Comparison of ENCODE assay signal across 11 cellular contexts in genomic region chr19:13859361-13859880, GRCh38. TPM values are rescaled to one million over a fixed set of nuclear protein-coding genes. Genes with fewer than 3 reads are reported as not detected.
DNase-seq lines count a peak whose midpoint lies in the region; ATAC-seq, FAIRE-seq and TF ChIP-seq lines count a peak whose summit lies in the region.
"Had no signal": no experiment of that assay in that cellular context is flagged by ENCODE, and none has a peak within 500 bp of the region (broad histone marks: within the 10 kb centered on the region; RNA-seq: fewer than 3 reads in every experiment).

No MANE protein-coding gene starts in this region.

- H4K91ac ChIP-seq in H1 (replicated peaks; ENCODE audit: insufficient read length, low read length), result no peak overlapping the region

- DNase-seq in activated CD8-positive, alpha-beta T cell treated with anti-CD3 and anti-CD28 coated beads for 36 hours, result no peak
- DNase-seq in activated CD8-positive, alpha-beta T cell treated with anti-CD3 and anti-CD28 coated beads, Interleukin-2, amount 10 ng/mL, durations not matched to agents 7 days and 5 days, result no peak
- DNase-seq in OCI-LY7 (ENCODE audit: low spot score), result no peak
- DNase-seq in H1 (ENCODE audit: low read depth in 1 of 2, low spot score in 2 of 2), result no peak
- DNase-seq in suprapubic skin (ENCODE audit: low spot score in 2 of 2), result no peak
- DNase-seq in stomach, result no peak
- no peak for DNase-seq in uterus
- DNase-seq: naive thymus-derived CD4-positive, alpha-beta T cell; NCI-H1436 treated with DMSO at 0.1 percent for 48 hours had no signal

- ATAC-seq in activated CD8-positive, alpha-beta T cell treated with anti-CD3 and anti-CD28 coated beads for 36 hours, result no peak
- no peak for ATAC-seq in activated CD8-positive, alpha-beta T cell treated with anti-CD3 and anti-CD28 coated beads, Interleukin-2, amount 10 ng/mL, durations not matched to agents 7 days and 5 days
- ATAC-seq in HG03135 (IDR thresholded peaks at IDR 0.05; ENCODE audit: unreplicated experiment), result no peak
- ATAC-seq: naive thymus-derived CD4-positive, alpha-beta T cell had no signal

- no peak overlapping the region for H2AK5ac ChIP-seq in H1 (ENCODE audit: low read depth, low read length)

- H3K9me3 ChIP-seq in OCI-LY7 (ENCODE audit: low read length), result no peaks in the 10 kb centered on the region
- no peaks in the 10 kb centered on the region for H3K9me3 ChIP-seq in H1 (ENCODE audit: insufficient read depth in 2 of 2, low read depth in 1 of 2, low read length in 1 of 2)
- H3K9me3 ChIP-seq in suprapubic skin, result no peaks in the 10 kb centered on the region
- no peaks in the 10 kb centered on the region for H3K9me3 ChIP-seq in stomach
- no peaks in the 10 kb centered on the region for H3K9me3 ChIP-seq in uterus

- H3K4me2 ChIP-seq in OCI-LY7 (ENCODE audit: low read length) (no peak overlapping the region), H1 (ENCODE audit: insufficient read depth in 1 of 2, low read depth in 2 of 2, low read length in 2 of 2) (no peak overlapping the region)

- H2BK12ac ChIP-seq in H1 (ENCODE audit: low read depth, low read length), result no peak overlapping the region

- H3K79me1 ChIP-seq in H1 (ENCODE audit: low read depth, low read length), result no peaks in the 10 kb centered on the region

- H4K20me1 ChIP-seq in OCI-LY7 (ENCODE audit: insufficient read depth, low read length) (no peaks in the 10 kb centered on the region), H1 (replicated peaks in 1 of 2; ENCODE audit: control insufficient read depth in 1 of 2, insufficient read depth in 2 of 2, low read length in 2 of 2) (peaks cover 0 to 2% of the 10 kb centered on the region in 2 experiments)

- H3K27me3 Mint-ChIP-seq in activated CD8-positive, alpha-beta T cell treated with anti-CD3 and anti-CD28 coated beads for 36 hours, result peaks cover 9% of the 10 kb centered on the region
- H3K27me3 Mint-ChIP-seq in activated CD8-positive, alpha-beta T cell treated with anti-CD3 and anti-CD28 coated beads, Interleukin-2, amount 10 ng/mL, durations not matched to agents 7 days and 5 days (ENCODE audit: low read depth), result peaks cover 9% of the 10 kb centered on the region

- TF ChIP-seq EP300 in H1 (IDR thresholded peaks at IDR 0.05; ENCODE audit: borderline replicate concordance in 1 of 2, low read depth in 2 of 2, low read length in 2 of 2), result no peak
- TF ChIP-seq EP300 in suprapubic skin (IDR thresholded peaks at IDR 0.05), result no peak
- TF ChIP-seq EP300 in stomach (IDR thresholded peaks at IDR 0.05), result no peak

- H3K18ac ChIP-seq in H1 (ENCODE audit: extremely low read depth, low read length), result no peak overlapping the region

- H3K23ac ChIP-seq in H1 (ENCODE audit: insufficient read length), result no peak overlapping the region

- WGBS in H1 (ENCODE audit: extremely low coverage in 1 of 2, insufficient coverage in 1 of 2, insufficient read length in 1 of 2, insufficient replicate concordance in 2 of 2, low coverage in 1 of 2, low lambda C conversion rate in 2 of 2, missing lambda C conversion rate in 1 of 2), 2 experiments, result 89 to 100% methylated on average over 1 to 3 of the region's 3 CpGs
- WGBS in suprapubic skin, result 91% methylated on average over 3 of the region's 3 CpGs
- WGBS in stomach, 5 donors, result 91 to 99% (median 97%) methylated on average over 3 of the region's 3 CpGs

- H3K4me3 ChIP-seq in OCI-LY7 (ENCODE audit: low read depth, low read length, poor library complexity, severe bottlenecking), result no peak overlapping the region
- H3K4me3 ChIP-seq in H1 (ENCODE audit: extremely low read depth in 1 of 4, insufficient read depth in 2 of 4, low read depth in 3 of 4, low read length in 4 of 4), result no peak overlapping the region
- no peak overlapping the region for H3K4me3 ChIP-seq in suprapubic skin
- no peak overlapping the region for H3K4me3 ChIP-seq in stomach
- H3K4me3 ChIP-seq in uterus, result no peak overlapping the region

- no peak overlapping the region for H2BK5ac ChIP-seq in H1 (ENCODE audit: low read depth, low read length)

- no peak for TF ChIP-seq POLR2A in H1 (IDR thresholded peaks at IDR 0.05; ENCODE audit: control extremely low read depth in 1 of 2, low read depth in 2 of 2, low read length in 2 of 2)
- no peak for TF ChIP-seq POLR2A in suprapubic skin (IDR thresholded peaks at IDR 0.05)
- no peak for TF ChIP-seq POLR2A in stomach (IDR thresholded peaks at IDR 0.05)
- TF ChIP-seq POLR2A in uterus (IDR thresholded peaks at IDR 0.05), result no peak

- intact Hi-C loops in activated CD8-positive, alpha-beta T cell treated with anti-CD3 and anti-CD28 coated beads for 36 hours (cut with micrococcal nuclease), result no loop called here
- intact Hi-C loops in OCI-LY7 (cut with micrococcal nuclease; ENCODE audit: unreplicated experiment) (no loop called here), stomach (cut with DNase I; ENCODE audit: low total_unique reads) (no loop called here), uterus (cut with DNase I; ENCODE audit: low total_unique reads) (no loop called here)

- H2AFZ ChIP-seq in OCI-LY7 (ENCODE audit: low read length) (no peak overlapping the region), H1 (ENCODE audit: low read length) (no peak overlapping the region)

- H3K4me1 ChIP-seq in OCI-LY7 (ENCODE audit: insufficient read depth, low read length, poor library complexity, severe bottlenecking) (peaks cover 13% of the 10 kb centered on the region), H1 (replicated peaks in 1 of 4; ENCODE audit: control insufficient read depth in 3 of 4, insufficient read depth in 4 of 4, low read length in 3 of 4) (peaks cover 0 to 7% (median 5%) of the 10 kb centered on the region in 4 experiments; a peak in 5 of 7 replicates), suprapubic skin (peaks cover 25% of the 10 kb centered on the region), stomach (peaks cover 7 to 26% (median 19%) of the 10 kb centered on the region in 4 donors), uterus (no peaks in the 10 kb centered on the region)

- FAIRE-seq in H1 (lab: Jason Lieb, UNC), result no peak

- H3K9ac ChIP-seq in H1 (replicated peaks in 1 of 4; ENCODE audit: extremely low read depth in 1 of 4, low read depth in 3 of 4, low read length in 3 of 4), result no peak overlapping the region

- no peaks in the 10 kb centered on the region for H3K36me3 Mint-ChIP-seq in activated CD8-positive, alpha-beta T cell treated with anti-CD3 and anti-CD28 coated beads for 36 hours (ENCODE audit: low read depth)
- H3K36me3 Mint-ChIP-seq in activated CD8-positive, alpha-beta T cell treated with anti-CD3 and anti-CD28 coated beads, Interleukin-2, amount 10 ng/mL, durations not matched to agents 7 days and 5 days (ENCODE audit: low read depth), result no peaks in the 10 kb centered on the region

- H3K27me3 ChIP-seq in H1 (replicated peaks in 1 of 4; ENCODE audit: control insufficient read depth in 3 of 4, extremely low read depth in 1 of 4, insufficient read depth in 3 of 4, low read length in 3 of 4), result peaks cover 1 to 11% (median 7%) of the 10 kb centered on the region in 4 experiments
- no peaks in the 10 kb centered on the region for H3K27me3 ChIP-seq in suprapubic skin
- H3K27me3 ChIP-seq in stomach, result peaks cover 0 to 7% (median 0%) of the 10 kb centered on the region in 3 donors
- no peaks in the 10 kb centered on the region for H3K27me3 ChIP-seq in uterus

- H4K8ac ChIP-seq in H1 (ENCODE audit: extremely low read depth, insufficient read depth, low read length), result no peak overlapping the region

- no peak overlapping the region for H2BK15ac ChIP-seq in H1 (ENCODE audit: low read length)

- CTCF ChIA-PET in activated CD8-positive, alpha-beta T cell treated with anti-CD3 and anti-CD28 coated beads for 36 hours (lab: Charles Lee), result interaction anchor here (0.7 to 5.7 kb wide), 3 partner anchors 24 to 75 kb away, joined by 4 to 58 read pairs (median 56); partner anchors contain the start of gene ZSWIM4
- CTCF ChIA-PET in activated CD8-positive, alpha-beta T cell treated with anti-CD3 and anti-CD28 coated beads, Interleukin-2, amount 10 ng/mL, durations not matched to agents 7 days and 5 days (lab: Charles Lee), result no interaction called here
- CTCF ChIA-PET in OCI-LY7 (lab: Charles Lee; ENCODE audit: unreplicated experiment) (no interaction called here), H1 (lab: Charles Lee; ENCODE audit: partially characterized antibody) (interaction anchor here (0.9 to 7.0 kb wide), 7 partner anchors 8 to 86 kb away, joined by 3 to 70 read pairs (median 9); partner anchors contain the start of gene C19orf53)

- peaks cover 32% of the 10 kb centered on the region for H3K4me1 Mint-ChIP-seq in activated CD8-positive, alpha-beta T cell treated with anti-CD3 and anti-CD28 coated beads for 36 hours (ENCODE audit: low read depth)
- peaks cover 40% of the 10 kb centered on the region for H3K4me1 Mint-ChIP-seq in activated CD8-positive, alpha-beta T cell treated with anti-CD3 and anti-CD28 coated beads, Interleukin-2, amount 10 ng/mL, durations not matched to agents 7 days and 5 days (ENCODE audit: low read depth)

- no peak overlapping the region for H3K4me3 Mint-ChIP-seq in activated CD8-positive, alpha-beta T cell treated with anti-CD3 and anti-CD28 coated beads for 36 hours
- no peak overlapping the region for H3K4me3 Mint-ChIP-seq in activated CD8-positive, alpha-beta T cell treated with anti-CD3 and anti-CD28 coated beads, Interleukin-2, amount 10 ng/mL, durations not matched to agents 7 days and 5 days

- BruUV-seq in OCI-LY7 (replicated peaks; lab: Mats Ljungman, UMichigan), result no TSS peak

- no peak overlapping the region for H3K4ac ChIP-seq in H1 (replicated peaks; ENCODE audit: insufficient read length, low read depth, low read length)

- POLR2A ChIA-PET in activated CD8-positive, alpha-beta T cell treated with anti-CD3 and anti-CD28 coated beads for 36 hours (lab: Charles Lee), result interaction anchor here (6.1 kb wide), 1 partner anchor 11 kb away, joined by 58 read pairs; no protein-coding TSS in a partner anchor
- POLR2A ChIA-PET in activated CD8-positive, alpha-beta T cell treated with anti-CD3 and anti-CD28 coated beads, Interleukin-2, amount 10 ng/mL, durations not matched to agents 7 days and 5 days (lab: Charles Lee), result no interaction called here
- POLR2A ChIA-PET in OCI-LY7 (lab: Charles Lee), result no interaction called here
- POLR2A ChIA-PET in H1 (lab: Charles Lee; ENCODE audit: partially characterized antibody), result interaction anchor here (0.9 to 1.9 kb wide), 3 partner anchors 12 to 85 kb away, joined by 3 to 7 read pairs (median 4); partner anchors contain the start of gene C19orf53

- H3K23me2 ChIP-seq in H1 (ENCODE audit: low read depth, low read length), result no peaks in the 10 kb centered on the region

- H3K27ac Mint-ChIP-seq in activated CD8-positive, alpha-beta T cell treated with anti-CD3 and anti-CD28 coated beads for 36 hours, result peak overlapping the region; percentile 26
- no peak overlapping the region for H3K27ac Mint-ChIP-seq in activated CD8-positive, alpha-beta T cell treated with anti-CD3 and anti-CD28 coated beads, Interleukin-2, amount 10 ng/mL, durations not matched to agents 7 days and 5 days

- H3K14ac ChIP-seq in H1 (ENCODE audit: insufficient read length), result no peak overlapping the region

- no peak overlapping the region for H2BK20ac ChIP-seq in H1 (ENCODE audit: low read length)

- no peak overlapping the region for H3K27ac ChIP-seq in OCI-LY7 (ENCODE audit: low read depth, low read length, poor library complexity, severe bottlenecking)
- no peak overlapping the region for H3K27ac ChIP-seq in H1 (ENCODE audit: low read depth, low read length)
- peak overlapping the region; percentile 38 for H3K27ac ChIP-seq in suprapubic skin
- H3K27ac ChIP-seq in stomach, result no peak overlapping the region
- H3K27ac ChIP-seq in uterus, result no peak overlapping the region
- H3K27ac ChIP-seq: C4-2B had no signal

- no peak for TF ChIP-seq CTCF in activated CD8-positive, alpha-beta T cell treated with anti-CD3 and anti-CD28 coated beads for 36 hours (IDR thresholded peaks at IDR 0.05)
- peak; percentile 35; the same call in 1 of the 2 replicates for TF ChIP-seq CTCF in OCI-LY7 (conservative IDR thresholded peaks at IDR 0.05; ENCODE audit: low read length)
- peak in 2 of 3 experiments; percentile 5 to 19; a peak in 2 of 4 replicates for TF ChIP-seq CTCF in H1 (IDR thresholded peaks at IDR 0.05; ENCODE audit: control extremely low read depth in 1 of 3, insufficient read depth in 1 of 3, low read depth in 1 of 3, low read length in 3 of 3)
- TF ChIP-seq CTCF in suprapubic skin (IDR thresholded peaks at IDR 0.05), result no peak
- no peak for TF ChIP-seq CTCF in stomach (IDR thresholded peaks at IDR 0.05)
- TF ChIP-seq CTCF in uterus (IDR thresholded peaks at IDR 0.05), result no peak

- H3K9me2 ChIP-seq in OCI-LY7 (ENCODE audit: insufficient read depth, low read length), result no peaks in the 10 kb centered on the region

- H3K56ac ChIP-seq in H1 (replicated peaks; ENCODE audit: insufficient read length, low read depth, low read length), result no peak overlapping the region

- H3K36me3 ChIP-seq in OCI-LY7 (ENCODE audit: insufficient read depth, low read length), result no peaks in the 10 kb centered on the region
- no peaks in the 10 kb centered on the region for H3K36me3 ChIP-seq in H1 (ENCODE audit: control insufficient read depth in 2 of 4, insufficient read depth in 4 of 4, low read length in 3 of 4)
- H3K36me3 ChIP-seq in suprapubic skin, result no peaks in the 10 kb centered on the region
- no peaks in the 10 kb centered on the region for H3K36me3 ChIP-seq in stomach
- H3K36me3 ChIP-seq in uterus, result no peaks in the 10 kb centered on the region

- H3K9me3 Mint-ChIP-seq in activated CD8-positive, alpha-beta T cell treated with anti-CD3 and anti-CD28 coated beads for 36 hours, result no peaks in the 10 kb centered on the region
- H3K9me3 Mint-ChIP-seq in activated CD8-positive, alpha-beta T cell treated with anti-CD3 and anti-CD28 coated beads, Interleukin-2, amount 10 ng/mL, durations not matched to agents 7 days and 5 days (ENCODE audit: insufficient read depth), result no peaks in the 10 kb centered on the region

- H3K79me2 ChIP-seq in OCI-LY7 (ENCODE audit: insufficient read depth, low read depth, low read length), result no peaks in the 10 kb centered on the region
- H3K79me2 ChIP-seq in H1 (ENCODE audit: control insufficient read depth in 1 of 2, insufficient read depth in 2 of 2, low read length in 2 of 2), result no peaks in the 10 kb centered on the region

- no peak; a peak in 1 of 4 replicates for TF ChIP-seq RAD21 in H1 (IDR thresholded peaks at IDR 0.05 in 1 of 2, conservative IDR thresholded peaks at IDR 0.05 in 1 of 2; ENCODE audit: low read depth in 2 of 2, low read length in 2 of 2)

- H2BK120ac ChIP-seq in H1 (replicated peaks; ENCODE audit: low read depth, low read length), result no peak overlapping the region

- H4K5ac ChIP-seq in H1 (ENCODE audit: insufficient read length, low read depth, low read length), result no peak overlapping the region

RNA-seq across cellular contexts. Expression of gene NANOS3, which starts 17.5 kb away (rescaled TPM):
- total RNA-seq in activated CD8-positive, alpha-beta T cell treated with anti-CD3 and anti-CD28 coated beads for 36 hours, result 1 to 10 TPM in 1 of 2 experiments, under 1 TPM in 1; 0.56 to 1.3 TPM
- under 1 TPM; 0.60 to 0.90 TPM for total RNA-seq in activated CD8-positive, alpha-beta T cell treated with anti-CD3 and anti-CD28 coated beads, Interleukin-2, amount 10 ng/mL, durations not matched to agents 7 days and 5 days
- not detected in 2 replicates for total RNA-seq in OCI-LY7 (2014; rRNA removed; shearing (Covaris generic))
- not detected in 2 replicates for total RNA-seq in OCI-LY7 (2022)
- not detected in 2 replicates for total RNA-seq in H1 (2021; fragmentation: NEBNext Ultra II Directional; extraction: Animal tissue kit (Norgen Biotek cat#: 25700))
- 0.14 and 0.62 TPM in 2 replicates for polyA plus RNA-seq in H1 (2011; rRNA removed)
- polyA plus RNA-seq in H1 (2011; cell fraction: cytosol; rRNA removed), result not detected
- not detected for polyA plus RNA-seq in H1 (2011; cell fraction: nucleus; rRNA removed)
- 0.69 to 0.83 TPM in 2 of 4 replicates, not detected in the others for polyA plus RNA-seq in H1 (2012, experiment 1 of 2)
- not detected for polyA plus RNA-seq in H1 (2012, experiment 2 of 2)
- polyA plus RNA-seq in H1 (2013, experiment 1 of 2), result 1.2 TPM
- 1.3 TPM for polyA plus RNA-seq in H1 (2013, experiment 2 of 2)
- polyA minus RNA-seq in H1 (2011; rRNA and poly(A)+ RNA removed), result not detected in 2 replicates
- polyA minus RNA-seq in H1 (2011; cell fraction: cytosol; rRNA and poly(A)+ RNA removed), result not detected
- not detected for polyA minus RNA-seq in H1 (2011; cell fraction: nucleus; rRNA and poly(A)+ RNA removed)
- not detected for total RNA-seq in suprapubic skin
- total RNA-seq in stomach, result not detected
- 1 to 10 TPM in 1 of 3 donors, not detected in 2; 1.2 TPM for polyA plus RNA-seq in stomach
- 1 to 10 TPM in 1 of 4 donors, not detected in 3; 1.2 TPM for total RNA-seq in uterus
- polyA plus RNA-seq: naive thymus-derived CD4-positive, alpha-beta T cell had no signal

RNA-seq across cellular contexts. Expression of gene BRME1, which starts 46.5 kb away (rescaled TPM):
- total RNA-seq in activated CD8-positive, alpha-beta T cell treated with anti-CD3 and anti-CD28 coated beads for 36 hours, result 1 to 10 TPM; 3.6 to 5.2 TPM
- 1 to 10 TPM; 4.2 to 5.0 TPM for total RNA-seq in activated CD8-positive, alpha-beta T cell treated with anti-CD3 and anti-CD28 coated beads, Interleukin-2, amount 10 ng/mL, durations not matched to agents 7 days and 5 days
- total RNA-seq in OCI-LY7 (2014; rRNA removed; shearing (Covaris generic)), result 2.5 and 4.5 TPM in 2 replicates
- total RNA-seq in OCI-LY7 (2022), result 7.1 and 7.2 TPM in 2 replicates
- total RNA-seq in H1 (2021; fragmentation: NEBNext Ultra II Directional; extraction: Animal tissue kit (Norgen Biotek cat#: 25700)), result 4.6 and 4.7 TPM in 2 replicates
- 4.6 and 6.0 TPM in 2 replicates for polyA plus RNA-seq in H1 (2011; rRNA removed)
- 5.2 TPM for polyA plus RNA-seq in H1 (2011; cell fraction: cytosol; rRNA removed)
- 12.9 TPM for polyA plus RNA-seq in H1 (2011; cell fraction: nucleus; rRNA removed)
- 2.8 to 5.0 TPM (median 3.9 TPM) in 4 replicates for polyA plus RNA-seq in H1 (2012, experiment 1 of 2)
- polyA plus RNA-seq in H1 (2012, experiment 2 of 2), result 3.1 TPM
- 3.8 TPM for polyA plus RNA-seq in H1 (2013, experiment 1 of 2)
- 3.4 TPM for polyA plus RNA-seq in H1 (2013, experiment 2 of 2)
- polyA minus RNA-seq in H1 (2011; rRNA and poly(A)+ RNA removed), result 2.5 and 3.4 TPM in 2 replicates
- polyA minus RNA-seq in H1 (2011; cell fraction: cytosol; rRNA and poly(A)+ RNA removed), result 3.8 TPM
- polyA minus RNA-seq in H1 (2011; cell fraction: nucleus; rRNA and poly(A)+ RNA removed), result 7.3 TPM
- 10 to 100 TPM in 2 of 4 donors, 1 to 10 TPM in 2; 7.6 to 23.0 (median 9.9) TPM for total RNA-seq in suprapubic skin
- total RNA-seq in stomach, result 10 to 100 TPM in 1 of 5 donors, 1 to 10 TPM in 2, under 1 TPM in 1, not detected in 1; 0.87 to 14.3 (median 1.8) TPM
- polyA plus RNA-seq in stomach, result 1 to 10 TPM; 1.7 to 5.8 (median 3.7) TPM
- 1 to 10 TPM in 3 of 4 donors, not detected in 1; 4.8 to 7.7 (median 5.8) TPM for total RNA-seq in uterus

RNA-seq across cellular contexts. Expression of gene CC2D1A, which starts 46.6 kb away (rescaled TPM):
- 10 to 100 TPM; 22.4 to 23.8 TPM for total RNA-seq in activated CD8-positive, alpha-beta T cell treated with anti-CD3 and anti-CD28 coated beads for 36 hours
- total RNA-seq in activated CD8-positive, alpha-beta T cell treated with anti-CD3 and anti-CD28 coated beads, Interleukin-2, amount 10 ng/mL, durations not matched to agents 7 days and 5 days, result 10 to 100 TPM; 27.8 to 28.9 TPM
- total RNA-seq in OCI-LY7 (2014; rRNA removed; shearing (Covaris generic)), result 18.7 and 23.3 TPM in 2 replicates
- total RNA-seq in OCI-LY7 (2022) (44.0 and 48.3 TPM in 2 replicates), suprapubic skin (10 to 100 TPM; 48.0 to 94.9 (median 66.7) TPM), stomach (100 to 1,000 TPM in 1 of 5 donors, 10 to 100 TPM in 4; 24.8 to 381 (median 49.6) TPM), uterus (10 to 100 TPM in 2 of 4 donors, 1 to 10 TPM in 2; 3.2 to 44.4 (median 13.2) TPM)
- 33.0 and 36.4 TPM in 2 replicates for total RNA-seq in H1 (2021; fragmentation: NEBNext Ultra II Directional; extraction: Animal tissue kit (Norgen Biotek cat#: 25700))
- polyA plus RNA-seq in H1 (2011; rRNA removed) (12.5 and 20.5 TPM in 2 replicates), stomach (10 to 100 TPM; 28.0 to 38.8 (median 38.2) TPM)
- 17.1 TPM for polyA plus RNA-seq in H1 (2011; cell fraction: cytosol; rRNA removed)
- polyA plus RNA-seq in H1 (2011; cell fraction: nucleus; rRNA removed), result 71.1 TPM
- 20.2 to 39.2 TPM (median 31.7 TPM) in 4 replicates for polyA plus RNA-seq in H1 (2012, experiment 1 of 2)
- 21.2 TPM for polyA plus RNA-seq in H1 (2012, experiment 2 of 2)
- 17.9 TPM for polyA plus RNA-seq in H1 (2013, experiment 1 of 2)
- polyA plus RNA-seq in H1 (2013, experiment 2 of 2), result 16.1 TPM
- 15.8 and 22.9 TPM in 2 replicates for polyA minus RNA-seq in H1 (2011; rRNA and poly(A)+ RNA removed)
- polyA minus RNA-seq in H1 (2011; cell fraction: cytosol; rRNA and poly(A)+ RNA removed), result 17.1 TPM
- polyA minus RNA-seq in H1 (2011; cell fraction: nucleus; rRNA and poly(A)+ RNA removed), result 19.3 TPM

Comparison
In these comparisons a context has a peak if more than half of its experiments do, and no peak if none do; other contexts are left out.
1. CTCF ChIA-PET loops: an anchor here in activated CD8-positive, alpha-beta T cell treated with anti-CD3 and anti-CD28 coated beads for 36 hours (0.7 to 5.7 kb wide) and H1 (0.9 to 7.0 kb wide); none called in activated CD8-positive, alpha-beta T cell treated with anti-CD3 and anti-CD28 coated beads, Interleukin-2, amount 10 ng/mL, durations not matched to agents 7 days and 5 days and OCI-LY7.
2. POLR2A ChIA-PET loops: an anchor here in activated CD8-positive, alpha-beta T cell treated with anti-CD3 and anti-CD28 coated beads for 36 hours (6.1 kb wide) and H1 (0.9 to 1.9 kb wide); none called in activated CD8-positive, alpha-beta T cell treated with anti-CD3 and anti-CD28 coated beads, Interleukin-2, amount 10 ng/mL, durations not matched to agents 7 days and 5 days and OCI-LY7.
3. CTCF ChIP-seq: peak in OCI-LY7 (single experiment) and H1 (2 of 3); none in activated CD8-positive, alpha-beta T cell treated with anti-CD3 and anti-CD28 coated beads for 36 hours (single experiment), suprapubic skin (0 of 2), stomach (0 of 7) and uterus (0 of 4).